In genomic region chr1:149927535-149928387, GRCh38 we compare ENCODE assay signal across 1 cellular context.
TF ChIP-seq lines count a peak whose summit lies in the region.

Gene SF3B4, minus strand, starts transcription at chr1:149927803. Its CDS starts 44 bp downstream, at chr1:149927759.

TF ChIP-seq in HepG2, 621 proteins besides CTCF, POLR2A, EP300 and RAD21 (continued from another document and continues in another):
- TF ChIP-seq, protein P1, sequence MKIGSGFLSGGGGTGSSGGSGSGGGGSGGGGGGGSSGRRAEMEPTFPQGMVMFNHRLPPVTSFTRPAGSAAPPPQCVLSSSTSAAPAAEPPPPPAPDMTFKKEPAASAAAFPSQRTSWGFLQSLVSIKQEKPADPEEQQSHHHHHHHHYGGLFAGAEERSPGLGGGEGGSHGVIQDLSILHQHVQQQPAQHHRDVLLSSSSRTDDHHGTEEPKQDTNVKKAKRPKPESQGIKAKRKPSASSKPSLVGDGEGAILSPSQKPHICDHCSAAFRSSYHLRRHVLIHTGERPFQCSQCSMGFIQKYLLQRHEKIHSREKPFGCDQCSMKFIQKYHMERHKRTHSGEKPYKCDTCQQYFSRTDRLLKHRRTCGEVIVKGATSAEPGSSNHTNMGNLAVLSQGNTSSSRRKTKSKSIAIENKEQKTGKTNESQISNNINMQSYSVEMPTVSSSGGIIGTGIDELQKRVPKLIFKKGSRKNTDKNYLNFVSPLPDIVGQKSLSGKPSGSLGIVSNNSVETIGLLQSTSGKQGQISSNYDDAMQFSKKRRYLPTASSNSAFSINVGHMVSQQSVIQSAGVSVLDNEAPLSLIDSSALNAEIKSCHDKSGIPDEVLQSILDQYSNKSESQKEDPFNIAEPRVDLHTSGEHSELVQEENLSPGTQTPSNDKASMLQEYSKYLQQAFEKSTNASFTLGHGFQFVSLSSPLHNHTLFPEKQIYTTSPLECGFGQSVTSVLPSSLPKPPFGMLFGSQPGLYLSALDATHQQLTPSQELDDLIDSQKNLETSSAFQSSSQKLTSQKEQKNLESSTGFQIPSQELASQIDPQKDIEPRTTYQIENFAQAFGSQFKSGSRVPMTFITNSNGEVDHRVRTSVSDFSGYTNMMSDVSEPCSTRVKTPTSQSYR (CRISPR knock-in tag; IDR thresholded peaks at IDR 0.05; ENCODE audit: borderline replicate concordance) = peak; percentile 61
- no peak for TF ChIP-seq USF2 (IDR thresholded peaks at IDR 0.05; ENCODE audit: low read depth, low read length)
- TF ChIP-seq USF2 (CRISPR knock-in tag; IDR thresholded peaks at IDR 0.05; ENCODE audit: borderline replicate concordance) = no peak
- no peak for TF ChIP-seq SETDB1 (CRISPR knock-in tag; IDR thresholded peaks at IDR 0.05; ENCODE audit: borderline replicate concordance)
- peak; percentile 91 for TF ChIP-seq ZNF430 (CRISPR knock-in tag; IDR thresholded peaks at IDR 0.05)
- TF ChIP-seq ZEB1 (IDR thresholded peaks at IDR 0.05; ENCODE audit: insufficient replicate concordance, low read depth) = peak; percentile 2
- 0 out of 2 replicates have a peak, but pooled peaks have one; percentile 43 for TF ChIP-seq NFYC (CRISPR knock-in tag; IDR thresholded peaks at IDR 0.05)
- TF ChIP-seq, protein P2, sequence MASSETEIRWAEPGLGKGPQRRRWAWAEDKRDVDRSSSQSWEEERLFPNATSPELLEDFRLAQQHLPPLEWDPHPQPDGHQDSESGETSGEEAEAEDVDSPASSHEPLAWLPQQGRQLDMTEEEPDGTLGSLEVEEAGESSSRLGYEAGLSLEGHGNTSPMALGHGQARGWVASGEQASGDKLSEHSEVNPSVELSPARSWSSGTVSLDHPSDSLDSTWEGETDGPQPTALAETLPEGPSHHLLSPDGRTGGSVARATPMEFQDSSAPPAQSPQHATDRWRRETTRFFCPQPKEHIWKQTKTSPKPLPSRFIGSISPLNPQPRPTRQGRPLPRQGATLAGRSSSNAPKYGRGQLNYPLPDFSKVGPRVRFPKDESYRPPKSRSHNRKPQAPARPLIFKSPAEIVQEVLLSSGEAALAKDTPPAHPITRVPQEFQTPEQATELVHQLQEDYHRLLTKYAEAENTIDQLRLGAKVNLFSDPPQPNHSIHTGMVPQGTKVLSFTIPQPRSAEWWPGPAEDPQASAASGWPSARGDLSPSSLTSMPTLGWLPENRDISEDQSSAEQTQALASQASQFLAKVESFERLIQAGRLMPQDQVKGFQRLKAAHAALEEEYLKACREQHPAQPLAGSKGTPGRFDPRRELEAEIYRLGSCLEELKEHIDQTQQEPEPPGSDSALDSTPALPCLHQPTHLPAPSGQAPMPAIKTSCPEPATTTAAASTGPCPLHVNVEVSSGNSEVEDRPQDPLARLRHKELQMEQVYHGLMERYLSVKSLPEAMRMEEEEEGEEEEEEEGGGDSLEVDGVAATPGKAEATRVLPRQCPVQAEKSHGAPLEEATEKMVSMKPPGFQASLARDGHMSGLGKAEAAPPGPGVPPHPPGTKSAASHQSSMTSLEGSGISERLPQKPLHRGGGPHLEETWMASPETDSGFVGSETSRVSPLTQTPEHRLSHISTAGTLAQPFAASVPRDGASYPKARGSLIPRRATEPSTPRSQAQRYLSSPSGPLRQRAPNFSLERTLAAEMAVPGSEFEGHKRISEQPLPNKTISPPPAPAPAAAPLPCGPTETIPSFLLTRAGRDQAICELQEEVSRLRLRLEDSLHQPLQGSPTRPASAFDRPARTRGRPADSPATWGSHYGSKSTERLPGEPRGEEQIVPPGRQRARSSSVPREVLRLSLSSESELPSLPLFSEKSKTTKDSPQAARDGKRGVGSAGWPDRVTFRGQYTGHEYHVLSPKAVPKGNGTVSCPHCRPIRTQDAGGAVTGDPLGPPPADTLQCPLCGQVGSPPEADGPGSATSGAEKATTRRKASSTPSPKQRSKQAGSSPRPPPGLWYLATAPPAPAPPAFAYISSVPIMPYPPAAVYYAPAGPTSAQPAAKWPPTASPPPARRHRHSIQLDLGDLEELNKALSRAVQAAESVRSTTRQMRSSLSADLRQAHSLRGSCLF (CRISPR knock-in tag; IDR thresholded peaks at IDR 0.05; ENCODE audit: borderline replicate concordance) = no peak
- TF ChIP-seq ZNF614 (CRISPR knock-in tag; IDR thresholded peaks at IDR 0.05; ENCODE audit: borderline replicate concordance) = peak; percentile 80
- no peak for TF ChIP-seq NAIF1 (CRISPR knock-in tag; IDR thresholded peaks at IDR 0.05; ENCODE audit: borderline replicate concordance)
- TF ChIP-seq, protein P3, sequence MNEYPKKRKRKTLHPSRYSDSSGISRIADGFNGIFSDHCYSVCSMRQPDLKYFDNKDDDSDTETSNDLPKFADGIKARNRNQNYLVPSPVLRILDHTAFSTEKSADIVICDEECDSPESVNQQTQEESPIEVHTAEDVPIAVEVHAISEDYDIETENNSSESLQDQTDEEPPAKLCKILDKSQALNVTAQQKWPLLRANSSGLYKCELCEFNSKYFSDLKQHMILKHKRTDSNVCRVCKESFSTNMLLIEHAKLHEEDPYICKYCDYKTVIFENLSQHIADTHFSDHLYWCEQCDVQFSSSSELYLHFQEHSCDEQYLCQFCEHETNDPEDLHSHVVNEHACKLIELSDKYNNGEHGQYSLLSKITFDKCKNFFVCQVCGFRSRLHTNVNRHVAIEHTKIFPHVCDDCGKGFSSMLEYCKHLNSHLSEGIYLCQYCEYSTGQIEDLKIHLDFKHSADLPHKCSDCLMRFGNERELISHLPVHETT (CRISPR knock-in tag; conservative IDR thresholded peaks at IDR 0.05) = peak; percentile 58; the same call in 1 of the 2 replicates
- TF ChIP-seq RFXAP (CRISPR knock-in tag; IDR thresholded peaks at IDR 0.05; ENCODE audit: borderline replicate concordance) = peak; percentile 51; the same call in 1 of the 2 replicates
- TF ChIP-seq ATF1 (CRISPR knock-in tag; IDR thresholded peaks at IDR 0.05) = peak; percentile 92
- TF ChIP-seq, protein P4, sequence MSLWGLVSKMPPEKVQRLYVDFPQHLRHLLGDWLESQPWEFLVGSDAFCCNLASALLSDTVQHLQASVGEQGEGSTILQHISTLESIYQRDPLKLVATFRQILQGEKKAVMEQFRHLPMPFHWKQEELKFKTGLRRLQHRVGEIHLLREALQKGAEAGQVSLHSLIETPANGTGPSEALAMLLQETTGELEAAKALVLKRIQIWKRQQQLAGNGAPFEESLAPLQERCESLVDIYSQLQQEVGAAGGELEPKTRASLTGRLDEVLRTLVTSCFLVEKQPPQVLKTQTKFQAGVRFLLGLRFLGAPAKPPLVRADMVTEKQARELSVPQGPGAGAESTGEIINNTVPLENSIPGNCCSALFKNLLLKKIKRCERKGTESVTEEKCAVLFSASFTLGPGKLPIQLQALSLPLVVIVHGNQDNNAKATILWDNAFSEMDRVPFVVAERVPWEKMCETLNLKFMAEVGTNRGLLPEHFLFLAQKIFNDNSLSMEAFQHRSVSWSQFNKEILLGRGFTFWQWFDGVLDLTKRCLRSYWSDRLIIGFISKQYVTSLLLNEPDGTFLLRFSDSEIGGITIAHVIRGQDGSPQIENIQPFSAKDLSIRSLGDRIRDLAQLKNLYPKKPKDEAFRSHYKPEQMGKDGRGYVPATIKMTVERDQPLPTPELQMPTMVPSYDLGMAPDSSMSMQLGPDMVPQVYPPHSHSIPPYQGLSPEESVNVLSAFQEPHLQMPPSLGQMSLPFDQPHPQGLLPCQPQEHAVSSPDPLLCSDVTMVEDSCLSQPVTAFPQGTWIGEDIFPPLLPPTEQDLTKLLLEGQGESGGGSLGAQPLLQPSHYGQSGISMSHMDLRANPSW (CRISPR knock-in tag; IDR thresholded peaks at IDR 0.05; ENCODE audit: borderline replicate concordance) = no peak
- peak; percentile 73 for TF ChIP-seq ZNF335 (CRISPR knock-in tag; IDR thresholded peaks at IDR 0.05)
- TF ChIP-seq AGO1 (IDR thresholded peaks at IDR 0.05; ENCODE audit: low read depth, low read length, poor library complexity, severe bottlenecking) = peak; percentile 73
- TF ChIP-seq IKZF4 (CRISPR knock-in tag; IDR thresholded peaks at IDR 0.05; ENCODE audit: borderline replicate concordance, low read depth, not compliant biosample characterization) = peak; percentile 78
- TF ChIP-seq NONO (IDR thresholded peaks at IDR 0.05) = no peak
- TF ChIP-seq NONO (CRISPR knock-in tag; conservative IDR thresholded peaks at IDR 0.05) = peak; percentile 85
- TF ChIP-seq ZFP90 (CRISPR knock-in tag; IDR thresholded peaks at IDR 0.05; ENCODE audit: borderline replicate concordance) = peak; percentile 43; the same call in 1 of the 2 replicates
- TF ChIP-seq, protein P5, sequence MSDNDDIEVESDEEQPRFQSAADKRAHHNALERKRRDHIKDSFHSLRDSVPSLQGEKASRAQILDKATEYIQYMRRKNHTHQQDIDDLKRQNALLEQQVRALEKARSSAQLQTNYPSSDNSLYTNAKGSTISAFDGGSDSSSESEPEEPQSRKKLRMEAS (IDR thresholded peaks at IDR 0.05) = peak; percentile 47; the same call in 1 of the 2 replicates
- TF ChIP-seq TARDBP (CRISPR knock-in tag; IDR thresholded peaks at IDR 0.05) = peak; percentile 73; the same call in 1 of the 2 replicates
- TF ChIP-seq TBP (CRISPR knock-in tag; IDR thresholded peaks at IDR 0.05) = no peak
- peak; percentile 42 for TF ChIP-seq TAF15 (IDR thresholded peaks at IDR 0.05; ENCODE audit: low read depth, low read length, poor library complexity, severe bottlenecking)
- TF ChIP-seq MYC (CRISPR knock-in tag; IDR thresholded peaks at IDR 0.05; ENCODE audit: borderline replicate concordance) = no peak; the same call in 1 of the 2 replicates
- TF ChIP-seq ETV6 (CRISPR knock-in tag; conservative IDR thresholded peaks at IDR 0.05) = 0 out of 2 replicates have a peak, but pooled peaks have one; percentile 62
- no peak; the same call in 1 of the 2 replicates for TF ChIP-seq ZNF691 (CRISPR knock-in tag; IDR thresholded peaks at IDR 0.05; ENCODE audit: borderline replicate concordance, low read depth)
- TF ChIP-seq ZNF720 (CRISPR knock-in tag; IDR thresholded peaks at IDR 0.05) = no peak
- TF ChIP-seq ELF3 (CRISPR knock-in tag; IDR thresholded peaks at IDR 0.05) = peak; percentile 75
- TF ChIP-seq AHR (CRISPR knock-in tag; IDR thresholded peaks at IDR 0.05) = 0 out of 2 replicates have a peak, but pooled peaks have one; percentile 38
- TF ChIP-seq HNRNPH1 (optimal IDR thresholded peaks at IDR 0.05; ENCODE audit: low read depth, low read length) = no peak
- no peak for TF ChIP-seq ZFP36L2 (CRISPR knock-in tag; IDR thresholded peaks at IDR 0.05)
- TF ChIP-seq, protein P6, sequence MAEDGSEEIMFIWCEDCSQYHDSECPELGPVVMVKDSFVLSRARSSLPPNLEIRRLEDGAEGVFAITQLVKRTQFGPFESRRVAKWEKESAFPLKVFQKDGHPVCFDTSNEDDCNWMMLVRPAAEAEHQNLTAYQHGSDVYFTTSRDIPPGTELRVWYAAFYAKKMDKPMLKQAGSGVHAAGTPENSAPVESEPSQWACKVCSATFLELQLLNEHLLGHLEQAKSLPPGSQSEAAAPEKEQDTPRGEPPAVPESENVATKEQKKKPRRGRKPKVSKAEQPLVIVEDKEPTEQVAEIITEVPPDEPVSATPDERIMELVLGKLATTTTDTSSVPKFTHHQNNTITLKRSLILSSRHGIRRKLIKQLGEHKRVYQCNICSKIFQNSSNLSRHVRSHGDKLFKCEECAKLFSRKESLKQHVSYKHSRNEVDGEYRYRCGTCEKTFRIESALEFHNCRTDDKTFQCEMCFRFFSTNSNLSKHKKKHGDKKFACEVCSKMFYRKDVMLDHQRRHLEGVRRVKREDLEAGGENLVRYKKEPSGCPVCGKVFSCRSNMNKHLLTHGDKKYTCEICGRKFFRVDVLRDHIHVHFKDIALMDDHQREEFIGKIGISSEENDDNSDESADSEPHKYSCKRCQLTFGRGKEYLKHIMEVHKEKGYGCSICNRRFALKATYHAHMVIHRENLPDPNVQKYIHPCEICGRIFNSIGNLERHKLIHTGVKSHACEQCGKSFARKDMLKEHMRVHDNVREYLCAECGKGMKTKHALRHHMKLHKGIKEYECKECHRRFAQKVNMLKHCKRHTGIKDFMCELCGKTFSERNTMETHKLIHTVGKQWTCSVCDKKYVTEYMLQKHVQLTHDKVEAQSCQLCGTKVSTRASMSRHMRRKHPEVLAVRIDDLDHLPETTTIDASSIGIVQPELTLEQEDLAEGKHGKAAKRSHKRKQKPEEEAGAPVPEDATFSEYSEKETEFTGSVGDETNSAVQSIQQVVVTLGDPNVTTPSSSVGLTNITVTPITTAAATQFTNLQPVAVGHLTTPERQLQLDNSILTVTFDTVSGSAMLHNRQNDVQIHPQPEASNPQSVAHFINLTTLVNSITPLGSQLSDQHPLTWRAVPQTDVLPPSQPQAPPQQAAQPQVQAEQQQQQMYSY (CRISPR knock-in tag; IDR thresholded peaks at IDR 0.05) = 0 out of 2 replicates have a peak, but pooled peaks have one; percentile 33
- TF ChIP-seq CREB1 (IDR thresholded peaks at IDR 0.05) = peak; percentile 73
- peak; percentile 95 for TF ChIP-seq CREB1 (CRISPR knock-in tag; IDR thresholded peaks at IDR 0.05)
- peak; percentile 54; the same call in 1 of the 2 replicates for TF ChIP-seq TBX2 (CRISPR knock-in tag; IDR thresholded peaks at IDR 0.05; ENCODE audit: borderline replicate concordance)
- TF ChIP-seq RBFOX2 (IDR thresholded peaks at IDR 0.05; ENCODE audit: low read depth, low read length) = peak; percentile 95
- no peak for TF ChIP-seq RFXANK (CRISPR knock-in tag; IDR thresholded peaks at IDR 0.05)
- TF ChIP-seq REL (CRISPR knock-in tag; conservative IDR thresholded peaks at IDR 0.05) = 0 out of 2 replicates have a peak, but pooled peaks have one; percentile 27
- TF ChIP-seq RFX1 (IDR thresholded peaks at IDR 0.05) = peak; percentile 40; the same call in 1 of the 2 replicates
- peak; percentile 85 for TF ChIP-seq KAT7 (CRISPR knock-in tag; IDR thresholded peaks at IDR 0.05; ENCODE audit: borderline replicate concordance)
